7 cellular contexts compared by ENCODE assay signal in genomic region chr12:48856379-48856778, GRCh38.
"Had no signal": no experiment of that assay in that cellular context is flagged by ENCODE, and none has a peak within 500 bp of the region (broad histone marks: within the 10 kb centered on the region; RNA-seq: fewer than 3 reads in every experiment).

No MANE protein-coding gene starts in this region.

- DNase-seq: GDM1, GF-D8 had no signal

- FAIRE-seq: G401.6, GM12891, GM12892, GM18507, GM19239 had no signal
